In the genomic region with DNA sequence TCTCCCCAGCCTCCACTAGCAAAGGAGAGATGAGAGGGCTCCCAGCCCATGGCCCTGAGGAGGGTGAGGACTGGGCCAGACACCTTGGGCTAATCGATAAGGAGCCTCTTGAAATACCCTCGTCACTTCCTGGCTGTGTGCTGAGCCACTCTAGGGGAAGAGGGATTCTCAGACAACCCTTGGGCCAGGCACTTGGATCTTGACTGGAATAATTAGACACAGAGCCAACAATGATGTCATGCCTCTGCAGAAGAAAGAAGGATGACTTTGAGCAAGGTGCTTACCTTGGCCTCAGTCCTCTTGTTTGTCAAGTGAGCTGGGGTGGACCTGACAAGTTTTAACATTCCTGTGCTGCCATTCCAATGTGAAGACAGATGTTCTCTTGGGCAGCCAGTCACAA, we compare ENCODE assay signal across 12 cellular contexts.
A peak's percentile ranks its signal among the peaks of the same experiment; 100 is the strongest.
DNase-seq lines count a peak whose midpoint lies in the region; ATAC-seq and TF ChIP-seq lines count a peak whose summit lies in the region.
"Had no signal": no experiment of that assay in that cellular context is flagged by ENCODE, and none has a peak within 500 bp of the region (broad histone marks: within the 10 kb centered on the region; RNA-seq: fewer than 3 reads in every experiment).

No MANE protein-coding gene starts in this region.

- TF ChIP-seq CTCF in Panc1 (IDR thresholded peaks at IDR 0.05) (no peak), epithelial cell of esophagus (IDR thresholded peaks at IDR 0.05; ENCODE audit: insufficient read depth, low read depth, low read length, missing control alignments) (no peak)

- H3K36me3 Mint-ChIP-seq in stimulated activated naive CD8-positive, alpha-beta T cell treated with anti-CD3 and anti-CD28 coated beads, Interleukin-15, Interleukin-2, amounts not matched to agents 100 ng/mL and 50 ng/mL, for 24 hours (ENCODE audit: low read depth) = no peaks in the 10 kb centered on the region

- BruUV-seq in Panc1 (replicated peaks; lab: Mats Ljungman, UMichigan) = no TSS peak

- H3K9me3 ChIP-seq in Panc1 (ENCODE audit: control insufficient read depth, insufficient read depth, low read depth, low read length) (no peaks in the 10 kb centered on the region), SJCRH30 (replicated peaks) (no peaks in the 10 kb centered on the region)
- H3K9me3 ChIP-seq: spleen had no signal

- CTCF ChIA-PET in Panc1 (lab: Charles Lee) = no interaction called here

- in situ Hi-C loops in Panc1 (cut with HindIII; ENCODE audit: low pct_unique_long_range_greater_than_20kb, low sequenced_read_pairs) = no loop called here

- intact Hi-C loops in Panc1 (cut with micrococcal nuclease; ENCODE audit: unreplicated experiment) = no loop called here

- H3K27me3 Mint-ChIP-seq in stimulated activated naive CD8-positive, alpha-beta T cell treated with anti-CD3 and anti-CD28 coated beads, Interleukin-15, Interleukin-2, amounts not matched to agents 100 ng/mL and 50 ng/mL, for 24 hours = no peaks in the 10 kb centered on the region
- H3K27me3 Mint-ChIP-seq in stimulated activated naive CD8-positive, alpha-beta T cell treated with anti-CD3 and anti-CD28 coated beads, Interleukin-15, amount 100 ng/mL, for 72 hours = no peaks in the 10 kb centered on the region

- DNase-seq in stimulated activated naive CD8-positive, alpha-beta T cell treated with anti-CD3 and anti-CD28 coated beads, Interleukin-15, amount 100 ng/mL, for 72 hours = no peak
- DNase-seq in Panc1 (ENCODE audit: low read depth, low spot score) = no peak
- DNase-seq in epithelial cell of esophagus (ENCODE audit: low read depth) = peak; percentile 77
- no peak for DNase-seq in NCI-H2029 treated with DMSO at 0.1 percent for 48 hours (lab: John Stamatoyannopoulos, UW)
- no peak for DNase-seq in SJCRH30
- no peak for DNase-seq in NCI-H2081 (lab: John Stamatoyannopoulos, UW)
- DNase-seq: activated CD8-positive, alpha-beta memory T cell treated with anti-CD3 and anti-CD28 coated beads, Interleukin-2, amount 50 U/mL, for 4 hours; cerebellar nuclear complex; NCI-H2171 had no signal

- peak overlapping the region; percentile 61 for H3K27ac Mint-ChIP-seq in stimulated activated naive CD8-positive, alpha-beta T cell treated with anti-CD3 and anti-CD28 coated beads, Interleukin-15, Interleukin-2, amounts not matched to agents 100 ng/mL and 50 ng/mL, for 24 hours
- peak overlapping the region in 1 of 2 donors; percentile 58 for H3K27ac Mint-ChIP-seq in stimulated activated naive CD8-positive, alpha-beta T cell treated with anti-CD3 and anti-CD28 coated beads, Interleukin-15, amount 100 ng/mL, for 72 hours

- POLR2A ChIA-PET in Panc1 (lab: Charles Lee) = no interaction called here

- H3K4me3 Mint-ChIP-seq in stimulated activated naive CD8-positive, alpha-beta T cell treated with anti-CD3 and anti-CD28 coated beads, Interleukin-15, Interleukin-2, amounts not matched to agents 100 ng/mL and 50 ng/mL, for 24 hours = no peak overlapping the region
- H3K4me3 Mint-ChIP-seq in stimulated activated naive CD8-positive, alpha-beta T cell treated with anti-CD3 and anti-CD28 coated beads, Interleukin-15, amount 100 ng/mL, for 72 hours = peak overlapping the region in 1 of 2 donors; percentile 42

- no peaks in the 10 kb centered on the region for H3K9me3 Mint-ChIP-seq in stimulated activated naive CD8-positive, alpha-beta T cell treated with anti-CD3 and anti-CD28 coated beads, Interleukin-15, Interleukin-2, amounts not matched to agents 100 ng/mL and 50 ng/mL, for 24 hours
- no peaks in the 10 kb centered on the region for H3K9me3 Mint-ChIP-seq in stimulated activated naive CD8-positive, alpha-beta T cell treated with anti-CD3 and anti-CD28 coated beads, Interleukin-15, amount 100 ng/mL, for 72 hours

- H3K4me3 ChIP-seq in Panc1 (ENCODE audit: low read depth in 2 of 2, low read length in 2 of 2) (no peak overlapping the region), epithelial cell of esophagus (ENCODE audit: low read length) (no peak overlapping the region), SJCRH30 (no peak overlapping the region)

- no peaks in the 10 kb centered on the region for H3K36me3 ChIP-seq in Panc1 (ENCODE audit: control insufficient read depth, insufficient read depth, low read length)
- no peaks in the 10 kb centered on the region for H3K36me3 ChIP-seq in SJCRH30
- H3K36me3 ChIP-seq: spleen had no signal

- peaks cover 30% of the 10 kb centered on the region for H3K4me1 Mint-ChIP-seq in stimulated activated naive CD8-positive, alpha-beta T cell treated with anti-CD3 and anti-CD28 coated beads, Interleukin-15, Interleukin-2, amounts not matched to agents 100 ng/mL and 50 ng/mL, for 24 hours (ENCODE audit: low read depth)
- peaks cover 45% of the 10 kb centered on the region for H3K4me1 Mint-ChIP-seq in stimulated activated naive CD8-positive, alpha-beta T cell treated with anti-CD3 and anti-CD28 coated beads, Interleukin-15, amount 100 ng/mL, for 72 hours

- H3K27me3 ChIP-seq in Panc1 (ENCODE audit: control insufficient read depth, insufficient read depth, low read length) = no peaks in the 10 kb centered on the region
- no peaks in the 10 kb centered on the region for H3K27me3 ChIP-seq in SJCRH30
- H3K27me3 ChIP-seq: spleen had no signal

- peak overlapping the region; percentile 44; the same call in 1 of the 2 replicates for H3K27ac ChIP-seq in Panc1 (ENCODE audit: low read length)
- no peak overlapping the region for H3K27ac ChIP-seq in SJCRH30

- H3K4me1 ChIP-seq in Panc1 (ENCODE audit: control insufficient read depth, insufficient read depth, low read length) = peaks cover 30% of the 10 kb centered on the region
- peaks cover 13% of the 10 kb centered on the region for H3K4me1 ChIP-seq in SJCRH30

- ATAC-seq in stimulated activated naive CD8-positive, alpha-beta T cell treated with anti-CD3 and anti-CD28 coated beads, Interleukin-15, amount 100 ng/mL, for 72 hours = no peak
- no peak for ATAC-seq in Panc1
- no peak for ATAC-seq in GM21825 (IDR thresholded peaks at IDR 0.05; ENCODE audit: unreplicated experiment)
